9 cellular contexts compared by ENCODE assay signal in the genomic region with DNA sequence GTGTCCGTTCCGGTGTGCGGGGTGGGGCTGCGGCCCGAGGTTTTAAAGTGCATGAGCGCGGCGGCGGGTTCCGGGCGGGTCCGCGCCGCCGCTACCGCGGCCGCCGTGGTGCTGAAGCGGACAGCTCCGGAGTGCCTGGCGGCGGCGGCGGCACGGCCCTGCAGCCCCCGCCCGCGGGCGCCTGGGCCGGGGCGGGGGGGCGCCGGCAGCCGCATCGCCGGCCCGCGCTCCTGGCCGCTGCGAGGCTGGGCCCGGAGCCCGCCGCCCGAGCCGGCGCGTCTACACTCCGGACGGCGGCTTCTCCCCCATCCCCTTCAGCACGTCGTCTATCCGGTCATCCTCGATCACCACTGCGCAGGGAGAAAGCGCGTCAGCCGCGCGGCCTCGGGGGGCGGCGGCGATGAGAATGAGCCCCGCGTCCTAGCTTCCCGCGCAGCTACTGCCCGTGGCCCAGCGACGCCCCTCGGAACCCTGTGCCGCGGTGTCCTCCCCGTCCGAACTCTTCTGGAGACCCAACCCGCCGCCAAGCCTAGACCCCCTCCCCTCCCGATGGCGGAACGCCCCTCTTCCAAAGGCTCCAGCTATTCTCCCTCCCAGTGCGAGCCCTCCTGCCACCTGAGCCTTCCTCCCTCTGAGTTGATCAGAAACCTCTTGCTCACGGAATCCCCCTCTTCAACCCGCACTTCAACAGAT. TPM values are rescaled to one million over a fixed set of nuclear protein-coding genes. Genes with fewer than 3 reads are reported as not detected.
A peak's percentile ranks its signal among the peaks of the same experiment; 100 is the strongest.
DNase-seq lines count a peak whose midpoint lies in the region; ATAC-seq, FAIRE-seq and TF ChIP-seq lines count a peak whose summit lies in the region.
"Had no signal": no experiment of that assay in that cellular context is flagged by ENCODE, and none has a peak within 500 bp of the region (broad histone marks: within the 10 kb centered on the region; RNA-seq: fewer than 3 reads in every experiment).

No MANE protein-coding gene starts in this region.

- DNase-seq in COLO829 (ENCODE audit: low spot score): peak; percentile 43
- peak; percentile 42 for DNase-seq in activated CD4-positive, alpha-beta T cell treated with anti-CD3 and anti-CD28 coated beads for 48 hours
- DNase-seq in endothelial cell of umbilical vein (ENCODE audit: low read depth, low spot score): no peak
- peak; percentile 34 for DNase-seq in mucosa of gallbladder (ENCODE audit: low spot score)
- no peak for DNase-seq in NCI-H345 (lab: John Stamatoyannopoulos, UW)
- no peak for DNase-seq in dedifferentiated amniotic fluid mesenchymal stem cell (ENCODE audit: extremely low spot score)

- no peak for TF ChIP-seq POLR2A in endothelial cell of umbilical vein (IDR thresholded peaks at IDR 0.05; ENCODE audit: low read depth, low read length)

- peaks cover 6% of the 10 kb centered on the region for H3K36me3 Mint-ChIP-seq in IgD-negative memory B cell

- dilution Hi-C loops in endothelial cell of umbilical vein (cut with MboI; ENCODE audit: extremely low pct_ligation_motif_present, low sequenced_read_pairs): no loop called here

- H3K9me3 Mint-ChIP-seq in IgD-negative memory B cell: no peaks in the 10 kb centered on the region

- no peak for ATAC-seq in GM19397 (IDR thresholded peaks at IDR 0.05; ENCODE audit: unreplicated experiment)

- CTCF ChIA-PET in endothelial cell of umbilical vein (lab: Charles Lee): interaction anchor here (0.7 to 3.4 kb wide), 6 partner anchors 10 to 125 kb away, joined by 3 to 16 read pairs (median 4); a partner anchor contains a TSS

- no peak overlapping the region for H3K9ac ChIP-seq in endothelial cell of umbilical vein (replicated peaks; ENCODE audit: extremely low read depth, insufficient read depth, low read length)

- H2AFZ ChIP-seq in endothelial cell of umbilical vein (ENCODE audit: low read depth, low read length): no peak overlapping the region

- FAIRE-seq in endothelial cell of umbilical vein (lab: Jason Lieb, UNC): no peak

- no peaks in the 10 kb centered on the region for H3K79me2 ChIP-seq in endothelial cell of umbilical vein (ENCODE audit: control insufficient read depth, insufficient read depth, low read length)

- no peaks in the 10 kb centered on the region for H4K20me1 ChIP-seq in endothelial cell of umbilical vein (replicated peaks; ENCODE audit: control insufficient read depth, extremely low read depth, insufficient read depth, low read length)

- no peaks in the 10 kb centered on the region for H3K36me3 ChIP-seq in endothelial cell of umbilical vein (ENCODE audit: control insufficient read depth in 2 of 2, extremely low read depth in 1 of 2, insufficient read depth in 2 of 2, low read length in 2 of 2)

- BruUV-seq in endothelial cell of umbilical vein (replicated peaks; lab: Mats Ljungman, UMichigan): no TSS peak

- H3K9me1 ChIP-seq in endothelial cell of umbilical vein (replicated peaks; ENCODE audit: control insufficient read depth, extremely low read depth, insufficient read depth, low read length): no peaks in the 10 kb centered on the region

- H3K4me1 ChIP-seq in endothelial cell of umbilical vein (ENCODE audit: control insufficient read depth, extremely low read depth, insufficient read depth, low read length): peaks cover 13% of the 10 kb centered on the region

- H3K4me3 ChIP-seq in endothelial cell of umbilical vein (replicated peaks in 1 of 3; ENCODE audit: insufficient read depth in 1 of 3, low read depth in 1 of 3, low read length in 3 of 3): no peak overlapping the region

- TF ChIP-seq CTCF in endothelial cell of umbilical vein (IDR thresholded peaks at IDR 0.05; ENCODE audit: extremely low read depth in 1 of 2, insufficient read depth in 1 of 2, low read depth in 1 of 2, low read length in 2 of 2): no peak

- H3K27me3 Mint-ChIP-seq in IgD-negative memory B cell: peaks cover 29% of the 10 kb centered on the region

- no peaks in the 10 kb centered on the region for H3K9me3 ChIP-seq in endothelial cell of umbilical vein (replicated peaks; ENCODE audit: control insufficient read depth, insufficient read depth, low read length)

- H3K4me1 Mint-ChIP-seq in IgD-negative memory B cell: peaks cover 8 to 13% (median 12%) of the 10 kb centered on the region in 3 donors

- H3K27ac Mint-ChIP-seq in IgD-negative memory B cell: peak overlapping the region in 1 of 3 donors; percentile 28

- peak overlapping the region; percentile 3 for H3K4me2 ChIP-seq in endothelial cell of umbilical vein (ENCODE audit: insufficient read depth, low read length)

- peak overlapping the region; percentile 68 to 94 (median 84) for H3K4me3 Mint-ChIP-seq in IgD-negative memory B cell

- intact Hi-C loops in endothelial cell of umbilical vein (cut with micrococcal nuclease): loop anchor here (1.0 kb wide), 1 partner anchor 20 kb away; no protein-coding TSS in a partner anchor

- POLR2A ChIA-PET in endothelial cell of umbilical vein (lab: Charles Lee): no interaction called here

- H3K27me3 ChIP-seq in endothelial cell of umbilical vein (ENCODE audit: control insufficient read depth in 2 of 2, insufficient read depth in 2 of 2, low read length in 2 of 2): peaks cover 26 to 36% of the 10 kb centered on the region in 2 experiments

- no peak overlapping the region for H3K27ac ChIP-seq in endothelial cell of umbilical vein (ENCODE audit: insufficient read depth, low read depth, low read length)

TF ChIP-seq in endothelial cell of umbilical vein, 7 proteins besides CTCF, POLR2A, EP300 and RAD21 (continues in another document):
- TF ChIP-seq GATA2 (IDR thresholded peaks at IDR 0.05; ENCODE audit: insufficient read depth, insufficient read length, low read depth, low read length) (no peak), EZH2 (IDR thresholded peaks at IDR 0.05; ENCODE audit: borderline replicate concordance, low read depth, low read length, severe bottlenecking) (no peak), FOS (IDR thresholded peaks at IDR 0.05; ENCODE audit: borderline replicate concordance, insufficient read depth, low read length) (no peak), JUN (IDR thresholded peaks at IDR 0.05; ENCODE audit: borderline replicate concordance, insufficient read depth, insufficient read length, low read depth) (no peak)
- TF ChIP-seq, protein P1, sequence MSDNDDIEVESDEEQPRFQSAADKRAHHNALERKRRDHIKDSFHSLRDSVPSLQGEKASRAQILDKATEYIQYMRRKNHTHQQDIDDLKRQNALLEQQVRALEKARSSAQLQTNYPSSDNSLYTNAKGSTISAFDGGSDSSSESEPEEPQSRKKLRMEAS (IDR thresholded peaks at IDR 0.05; ENCODE audit: insufficient read depth, insufficient read length): no peak

RNA-seq across cellular contexts. Expression of a gene that starts 1.3 kb away (rescaled TPM):
- polyA plus RNA-seq in IgD-negative memory B cell: not detected
- total RNA-seq in endothelial cell of umbilical vein: not detected in 2 replicates
- polyA plus RNA-seq in endothelial cell of umbilical vein: 0.11 TPM in 1 of 2 replicates, not detected in the other
- polyA plus RNA-seq in endothelial cell of umbilical vein (2011; cell fraction: cytosol; rRNA removed): 0.06 and 0.07 TPM in 2 replicates
- polyA plus RNA-seq in endothelial cell of umbilical vein (2011; cell fraction: nucleus; rRNA removed): not detected in 2 replicates
- polyA plus RNA-seq in endothelial cell of umbilical vein (2012): not detected in 2 replicates
- polyA minus RNA-seq in endothelial cell of umbilical vein: 0.19 TPM in 1 of 2 replicates, not detected in the other
- 5.5 TPM for polyA minus RNA-seq in endothelial cell of umbilical vein (2011; cell fraction: cytosol; rRNA and poly(A)+ RNA removed)
- polyA minus RNA-seq in endothelial cell of umbilical vein (2011; cell fraction: nucleus; rRNA and poly(A)+ RNA removed): not detected in 2 replicates
- 0.40 TPM for total RNA-seq in mucosa of gallbladder

RNA-seq across cellular contexts. Expression of a gene that starts 10.6 kb away (rescaled TPM):
- 3.2 TPM for polyA plus RNA-seq in IgD-negative memory B cell
- total RNA-seq in endothelial cell of umbilical vein: 3.3 and 3.4 TPM in 2 replicates
- polyA plus RNA-seq in endothelial cell of umbilical vein: 8.0 and 9.8 TPM in 2 replicates
- 6.4 and 7.0 TPM in 2 replicates for polyA plus RNA-seq in endothelial cell of umbilical vein (2011; cell fraction: cytosol; rRNA removed)
- polyA plus RNA-seq in endothelial cell of umbilical vein (2011; cell fraction: nucleus; rRNA removed): 2.3 TPM in 2 replicates
- polyA plus RNA-seq in endothelial cell of umbilical vein (2012): 4.0 and 4.9 TPM in 2 replicates
- 7.3 and 7.5 TPM in 2 replicates for polyA minus RNA-seq in endothelial cell of umbilical vein
- 20.9 TPM for polyA minus RNA-seq in endothelial cell of umbilical vein (2011; cell fraction: cytosol; rRNA and poly(A)+ RNA removed)
- polyA minus RNA-seq in endothelial cell of umbilical vein (2011; cell fraction: nucleus; rRNA and poly(A)+ RNA removed): 1.4 and 1.5 TPM in 2 replicates
- total RNA-seq in mucosa of gallbladder: 3.2 TPM

RNA-seq across cellular contexts. Expression of a gene that starts 11.3 kb away (rescaled TPM):
- polyA plus RNA-seq in IgD-negative memory B cell (72.3 TPM), endothelial cell of umbilical vein (99.9 and 102 TPM in 2 replicates)
- total RNA-seq in endothelial cell of umbilical vein (37.7 and 42.9 TPM in 2 replicates), mucosa of gallbladder (44.7 TPM)
- 39.2 and 44.1 TPM in 2 replicates for polyA plus RNA-seq in endothelial cell of umbilical vein (2011; cell fraction: cytosol; rRNA removed)
- polyA plus RNA-seq in endothelial cell of umbilical vein (2011; cell fraction: nucleus; rRNA removed): 45.4 and 49.9 TPM in 2 replicates
- polyA plus RNA-seq in endothelial cell of umbilical vein (2012): 32.7 and 35.5 TPM in 2 replicates
- 126 and 132 TPM in 2 replicates for polyA minus RNA-seq in endothelial cell of umbilical vein
- 129 TPM for polyA minus RNA-seq in endothelial cell of umbilical vein (2011; cell fraction: cytosol; rRNA and poly(A)+ RNA removed)
- polyA minus RNA-seq in endothelial cell of umbilical vein (2011; cell fraction: nucleus; rRNA and poly(A)+ RNA removed): 38.5 and 50.1 TPM in 2 replicates

RNA-seq across cellular contexts. Expression of a gene that starts 15.8 kb away (rescaled TPM):
- not detected for polyA plus RNA-seq in IgD-negative memory B cell
- total RNA-seq in endothelial cell of umbilical vein: not detected in 2 replicates
- polyA plus RNA-seq in endothelial cell of umbilical vein: not detected in 2 replicates
- polyA plus RNA-seq in endothelial cell of umbilical vein (2011; cell fraction: cytosol; rRNA removed): not detected in 2 replicates
- not detected in 2 replicates for polyA plus RNA-seq in endothelial cell of umbilical vein (2011; cell fraction: nucleus; rRNA removed)
- polyA plus RNA-seq in endothelial cell of umbilical vein (2012): not detected in 2 replicates
- polyA minus RNA-seq in endothelial cell of umbilical vein: not detected in 2 replicates
- polyA minus RNA-seq in endothelial cell of umbilical vein (2011; cell fraction: cytosol; rRNA and poly(A)+ RNA removed): not detected
- polyA minus RNA-seq in endothelial cell of umbilical vein (2011; cell fraction: nucleus; rRNA and poly(A)+ RNA removed): not detected in 2 replicates
- total RNA-seq in mucosa of gallbladder: 0.14 TPM
- total RNA-seq: LHCN-M2 had no signal

RNA-seq across cellular contexts. Expression of a gene that starts 30.6 kb away (rescaled TPM):
- polyA plus RNA-seq in IgD-negative memory B cell: 0.20 TPM
- not detected in 2 replicates for total RNA-seq in endothelial cell of umbilical vein
- polyA plus RNA-seq in endothelial cell of umbilical vein: 0.03 TPM in 1 of 2 replicates, not detected in the other
- not detected in 2 replicates for polyA plus RNA-seq in endothelial cell of umbilical vein (2011; cell fraction: cytosol; rRNA removed)
- 0.31 TPM in 1 of 2 replicates, not detected in the other for polyA plus RNA-seq in endothelial cell of umbilical vein (2011; cell fraction: nucleus; rRNA removed)
- not detected in 2 replicates for polyA plus RNA-seq in endothelial cell of umbilical vein (2012)
- not detected in 2 replicates for polyA minus RNA-seq in endothelial cell of umbilical vein
- polyA minus RNA-seq in endothelial cell of umbilical vein (2011; cell fraction: cytosol; rRNA and poly(A)+ RNA removed): not detected
- polyA minus RNA-seq in endothelial cell of umbilical vein (2011; cell fraction: nucleus; rRNA and poly(A)+ RNA removed): not detected in 2 replicates
- total RNA-seq in mucosa of gallbladder: not detected
- total RNA-seq: LHCN-M2 had no signal

Comparison
In these comparisons a context has a peak if more than half of its experiments do, and no peak if none do; other contexts are left out.
1. DNase-seq: peak in COLO829 (single experiment), activated CD4-positive, alpha-beta T cell treated with anti-CD3 and anti-CD28 coated beads for 48 hours (single experiment) and mucosa of gallbladder (single experiment); none in endothelial cell of umbilical vein (single experiment), NCI-H345 (single experiment) and dedifferentiated amniotic fluid mesenchymal stem cell (single experiment).